ENCODE assay signal across 8 cellular contexts in the genomic region with DNA sequence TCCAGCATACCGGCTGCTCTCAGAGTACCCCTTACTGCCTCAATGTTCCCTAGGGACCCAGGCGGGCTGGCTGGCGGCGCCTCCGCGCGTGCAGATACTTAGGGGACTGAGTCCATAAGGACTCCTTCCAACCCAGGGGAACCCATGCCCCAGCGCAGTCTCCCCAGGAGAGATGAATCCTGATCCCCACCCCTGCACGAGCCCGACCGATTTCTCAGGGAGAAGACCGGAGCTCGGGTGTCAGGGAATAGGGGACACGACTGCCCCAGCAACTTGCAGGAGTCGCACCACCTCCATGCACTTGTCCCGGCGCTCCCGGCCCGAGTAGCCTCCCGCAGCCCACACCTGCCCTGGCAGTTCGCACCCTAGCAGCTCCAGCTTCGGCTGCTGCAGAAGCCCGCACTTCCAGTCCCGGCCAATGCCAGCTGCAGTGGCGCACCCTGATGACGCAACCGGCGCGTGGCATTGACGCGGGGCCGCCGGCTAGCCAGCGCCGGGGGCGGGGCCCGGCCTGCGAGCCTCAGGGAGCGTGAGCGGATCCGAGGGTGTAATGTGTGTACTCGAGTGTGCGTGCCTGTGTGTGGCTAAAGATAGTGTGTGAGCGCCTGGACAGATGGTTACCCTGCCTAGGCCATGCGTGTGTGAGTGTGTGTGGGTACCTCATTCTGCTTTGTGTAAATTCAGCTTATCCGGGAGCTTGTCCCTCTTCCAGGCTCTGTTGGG. TPM values are rescaled to one million over a fixed set of nuclear protein-coding genes. Genes with fewer than 3 reads are reported as not detected.
DNase-seq lines count a peak whose midpoint lies in the region; ATAC-seq and TF ChIP-seq lines count a peak whose summit lies in the region.

A gene with protein sequence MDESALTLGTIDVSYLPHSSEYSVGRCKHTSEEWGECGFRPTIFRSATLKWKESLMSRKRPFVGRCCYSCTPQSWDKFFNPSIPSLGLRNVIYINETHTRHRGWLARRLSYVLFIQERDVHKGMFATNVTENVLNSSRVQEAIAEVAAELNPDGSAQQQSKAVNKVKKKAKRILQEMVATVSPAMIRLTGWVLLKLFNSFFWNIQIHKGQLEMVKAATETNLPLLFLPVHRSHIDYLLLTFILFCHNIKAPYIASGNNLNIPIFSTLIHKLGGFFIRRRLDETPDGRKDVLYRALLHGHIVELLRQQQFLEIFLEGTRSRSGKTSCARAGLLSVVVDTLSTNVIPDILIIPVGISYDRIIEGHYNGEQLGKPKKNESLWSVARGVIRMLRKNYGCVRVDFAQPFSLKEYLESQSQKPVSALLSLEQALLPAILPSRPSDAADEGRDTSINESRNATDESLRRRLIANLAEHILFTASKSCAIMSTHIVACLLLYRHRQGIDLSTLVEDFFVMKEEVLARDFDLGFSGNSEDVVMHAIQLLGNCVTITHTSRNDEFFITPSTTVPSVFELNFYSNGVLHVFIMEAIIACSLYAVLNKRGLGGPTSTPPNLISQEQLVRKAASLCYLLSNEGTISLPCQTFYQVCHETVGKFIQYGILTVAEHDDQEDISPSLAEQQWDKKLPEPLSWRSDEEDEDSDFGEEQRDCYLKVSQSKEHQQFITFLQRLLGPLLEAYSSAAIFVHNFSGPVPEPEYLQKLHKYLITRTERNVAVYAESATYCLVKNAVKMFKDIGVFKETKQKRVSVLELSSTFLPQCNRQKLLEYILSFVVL (minus strand): TSS at position 437 of the 723 bp plus-strand sequence. CDS start 1,981 bp downstream, outside the sequence.

- POLR2A ChIA-PET in RWPE1 (lab: Yijun Ruan, JAX; ENCODE audit: low non-redundant PET) = interaction anchor here (1.0 kb wide), 1 partner anchor 12 kb away, joined by 3 read pairs; no protein-coding TSS in a partner anchor

- peak within 1 kb of the TSS; percentile 76 for H3K9ac ChIP-seq in Karpas-422 (ENCODE audit: low read length)

- H3K79me2 ChIP-seq in DOHH2 (ENCODE audit: control insufficient read depth, low read length) = peaks cover 5% of the 10 kb centered on the region; the same call in 1 of the 2 replicates
- peaks cover 97% of the 10 kb centered on the region for H3K79me2 ChIP-seq in Karpas-422 (ENCODE audit: low read length)

- CTCF ChIA-PET in RWPE1 (lab: Yijun Ruan, JAX) = interaction anchor here (0.5 to 0.8 kb wide), 3 partner anchors 12 to 1958 kb away, joined by 3 read pairs; no protein-coding TSS in a partner anchor

- H3K4me2 ChIP-seq in DOHH2 (ENCODE audit: low read length) (peak within 1 kb of the TSS; percentile 84), Karpas-422 (ENCODE audit: low read depth, low read length, poor library complexity, severe bottlenecking) (peak within 1 kb of the TSS; percentile 88)

- H3K4me1 Mint-ChIP-seq in neural crest cell = peaks cover 22% of the 10 kb centered on the region

- no peaks in the 10 kb centered on the region for H3K9me2 ChIP-seq in DOHH2 (replicated peaks; ENCODE audit: control insufficient read depth, low read length)
- no peaks in the 10 kb centered on the region for H3K9me2 ChIP-seq in Karpas-422 (replicated peaks; ENCODE audit: insufficient read depth, low read length)

- H3K36me3 ChIP-seq in DOHH2 (ENCODE audit: control insufficient read depth, low read length) (peaks cover 12% of the 10 kb centered on the region; the same call in 1 of the 2 replicates), Karpas-422 (ENCODE audit: insufficient read depth, low read length) (peaks cover 73% of the 10 kb centered on the region), stomach (peaks cover 0 to 31% (median 22%) of the 10 kb centered on the region in 4 donors)

- 0 to 1% (median 0%) methylated on average over 18 to 46 of the region's 46 CpGs for WGBS in stomach, 5 donors

- H3K9me3 Mint-ChIP-seq in neural crest cell = peaks cover 10% of the 10 kb centered on the region

- DNase-seq in Karpas-422 (peak; percentile 96), RWPE1 (ENCODE audit: low spot score) (peak; percentile 94), fibroblast of villous mesenchyme (ENCODE audit: low read depth) (peak; percentile 93), neural crest cell (ENCODE audit: low read depth, low spot score) (peak; percentile 99), stomach (peak; percentile 97)
- DNase-seq in activated effector memory CD4-positive, alpha-beta T cell treated with anti-CD3 and anti-CD28 coated beads, Interleukin-2, amount 50 U/mL, for 16 hours = peak; percentile 100

- H4K20me1 ChIP-seq in DOHH2 (ENCODE audit: control insufficient read depth, insufficient read depth, low read depth, low read length) = no peaks in the 10 kb centered on the region
- peaks cover 6% of the 10 kb centered on the region; the same call in 1 of the 2 replicates for H4K20me1 ChIP-seq in Karpas-422 (ENCODE audit: insufficient read depth, low read depth, low read length)

- peak; percentile 93 for ATAC-seq in GM21786 (IDR thresholded peaks at IDR 0.05; ENCODE audit: unreplicated experiment)

- no peak for TF ChIP-seq EP300 in stomach (IDR thresholded peaks at IDR 0.05)

- no peak within 1 kb of the TSS for H3K27ac ChIP-seq in DOHH2 (ENCODE audit: low read depth, low read length)
- peak within 1 kb of the TSS; percentile 77 for H3K27ac ChIP-seq in Karpas-422 (ENCODE audit: low read length)
- peak within 1 kb of the TSS; percentile 68 for H3K27ac ChIP-seq in RWPE1
- peak within 1 kb of the TSS; percentile 75 to 90 (median 81) for H3K27ac ChIP-seq in stomach

- H3K4me1 ChIP-seq in DOHH2 (ENCODE audit: control insufficient read depth, low read length) (peaks cover 15% of the 10 kb centered on the region), Karpas-422 (ENCODE audit: low read length) (peaks cover 37% of the 10 kb centered on the region), stomach (peaks cover 0 to 30% (median 17%) of the 10 kb centered on the region in 4 donors)

- peak within 1 kb of the TSS; percentile 90 for H3K4me3 Mint-ChIP-seq in neural crest cell

- H3K27me3 ChIP-seq in DOHH2 (ENCODE audit: control insufficient read depth, low read length) (no peaks in the 10 kb centered on the region), Karpas-422 (ENCODE audit: low read length) (no peaks in the 10 kb centered on the region), stomach (no peaks in the 10 kb centered on the region)

- TF ChIP-seq POLR2A in stomach (IDR thresholded peaks at IDR 0.05) = peak in 1 of 4 donors; percentile 47

- H3K27me3 Mint-ChIP-seq in neural crest cell (ENCODE audit: low read depth) = no peaks in the 10 kb centered on the region

- no peaks in the 10 kb centered on the region for H3F3A ChIP-seq in DOHH2 (ENCODE audit: control insufficient read depth, insufficient read depth)

- peak within 1 kb of the TSS; percentile 93 for H3K27ac Mint-ChIP-seq in neural crest cell (ENCODE audit: unreplicated experiment)

- H3K4me3 ChIP-seq in DOHH2 (ENCODE audit: low read length) (peak within 1 kb of the TSS; percentile 84), Karpas-422 (ENCODE audit: low read length) (peak within 1 kb of the TSS; percentile 74), fibroblast of villous mesenchyme (ENCODE audit: low read depth, low read length) (peak within 1 kb of the TSS; percentile 90), stomach (peak within 1 kb of the TSS; percentile 75 to 87 (median 84))

- no peak for TF ChIP-seq CTCF in DOHH2 (IDR thresholded peaks at IDR 0.05; ENCODE audit: low read depth, low read length, poor library complexity, severe bottlenecking)
- no peak for TF ChIP-seq CTCF in RWPE1 (conservative IDR thresholded peaks at IDR 0.05; ENCODE audit: low read depth)
- TF ChIP-seq CTCF in fibroblast of villous mesenchyme (IDR thresholded peaks at IDR 0.05; ENCODE audit: insufficient read depth, low read depth, low read length) = no peak
- no peak for TF ChIP-seq CTCF in neural crest cell (conservative IDR thresholded peaks at IDR 0.05)
- TF ChIP-seq CTCF in stomach (IDR thresholded peaks at IDR 0.05) = no peak

- H2AFZ ChIP-seq in Karpas-422 (ENCODE audit: low read length) = no peak within 1 kb of the TSS

- intact Hi-C loops in stomach (cut with DNase I; ENCODE audit: low total_unique reads) = no loop called here

- H3K9me3 ChIP-seq in DOHH2 (ENCODE audit: control insufficient read depth, insufficient read depth, low read length) = peaks cover 5% of the 10 kb centered on the region; the same call in 1 of the 2 replicates
- peaks cover 12% of the 10 kb centered on the region for H3K9me3 ChIP-seq in Karpas-422 (ENCODE audit: low read length)
- H3K9me3 ChIP-seq in stomach = no peaks in the 10 kb centered on the region

- peaks cover 8% of the 10 kb centered on the region for H3K36me3 Mint-ChIP-seq in neural crest cell (ENCODE audit: low read depth)

RNA-seq across cellular contexts. Expression of the gene that starts here (rescaled TPM):
- 164 and 481 TPM in 2 replicates for total RNA-seq in Karpas-422 (2014; rRNA removed; shearing (Covaris generic); ENCODE audit: low replicate concordance)
- total RNA-seq in fibroblast of villous mesenchyme = 10.3 and 12.5 TPM in 2 replicates
- 16.5 and 21.2 TPM in 2 replicates for total RNA-seq in neural crest cell
- total RNA-seq in stomach = 10 to 100 TPM in 2 of 5 donors, 1 to 10 TPM in 3; 1.2 to 14.0 (median 8.9) TPM
- polyA plus RNA-seq in stomach = 1 to 10 TPM; 1.9 to 2.6 (median 2.3) TPM
